10 cellular contexts compared by ENCODE assay signal in the genomic region with DNA sequence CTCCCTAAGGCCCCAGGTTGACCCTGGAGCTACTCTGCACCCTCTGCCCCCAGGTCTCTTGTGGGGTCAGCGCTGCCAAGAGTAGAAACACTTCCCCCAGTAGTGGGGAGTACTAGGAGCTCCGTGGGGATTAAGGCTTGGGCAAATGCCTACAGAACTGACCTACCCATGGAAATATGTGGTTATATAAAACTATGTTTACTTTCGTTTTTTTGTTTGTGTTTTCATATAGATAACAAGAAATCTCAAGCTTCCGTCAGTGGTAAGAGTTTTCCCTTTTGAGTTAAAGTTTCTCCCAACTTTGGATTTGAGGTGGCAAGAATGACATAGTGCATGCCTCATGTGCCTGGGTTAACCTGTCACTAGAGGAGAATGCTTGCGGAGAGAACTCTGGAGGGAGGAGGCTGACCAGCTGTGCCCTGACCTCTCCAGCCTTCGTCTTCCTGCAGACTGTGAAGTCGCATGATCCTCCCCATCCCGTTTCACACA. TPM values are rescaled to one million over a fixed set of nuclear protein-coding genes. Genes with fewer than 3 reads are reported as not detected.
DNase-seq lines count a peak whose midpoint lies in the region; ATAC-seq and TF ChIP-seq lines count a peak whose summit lies in the region.
"Had no signal": no experiment of that assay in that cellular context is flagged by ENCODE, and none has a peak within 500 bp of the region (broad histone marks: within the 10 kb centered on the region; RNA-seq: fewer than 3 reads in every experiment).

No MANE protein-coding gene starts in this region.

- peak overlapping the region; percentile 28 for H3K9ac ChIP-seq in mucosa of stomach (ENCODE audit: low read length)

- no peak overlapping the region for H3K4me3 Mint-ChIP-seq in activated naive CD4-positive, alpha-beta T cell treated with anti-CD3 and anti-CD28 coated beads for 36 hours

- 72 to 74% methylated on average over 7 to 8 of the region's 8 CpGs for WGBS in esophagus squamous epithelium, 2 donors

- intact Hi-C loops in activated naive CD4-positive, alpha-beta T cell treated with anti-CD3 and anti-CD28 coated beads for 36 hours (cut with micrococcal nuclease) = loop anchor here (5.0 kb wide), 2 partner anchors 304 to 449 kb away; a partner anchor contains a TSS
- intact Hi-C loops in esophagus squamous epithelium (cut with DNase I) (no loop called here), upper lobe of right lung (cut with DNase I) (no loop called here)

- no peaks in the 10 kb centered on the region for H3K27me3 Mint-ChIP-seq in activated naive CD4-positive, alpha-beta T cell treated with anti-CD3 and anti-CD28 coated beads for 36 hours (ENCODE audit: low read depth)

- no peaks in the 10 kb centered on the region for H3K9me3 Mint-ChIP-seq in activated naive CD4-positive, alpha-beta T cell treated with anti-CD3 and anti-CD28 coated beads for 36 hours

- no peak for DNase-seq in activated naive CD4-positive, alpha-beta T cell treated with anti-CD3 and anti-CD28 coated beads for 36 hours
- no peak for DNase-seq in activated naive CD4-positive, alpha-beta T cell (lab: John Stamatoyannopoulos, UW)
- no peak for DNase-seq in esophagus squamous epithelium (lab: John Stamatoyannopoulos, UW)
- no peak for DNase-seq in upper lobe of right lung
- DNase-seq in SIG-M5 (lab: John Stamatoyannopoulos, UW) = no peak
- no peak for DNase-seq in activated gamma-delta T cell treated with Interleukin-2 at 50 U/mL for 16 hours
- no peak for DNase-seq in GM19238 (ENCODE audit: insufficient read length, low spot score)
- DNase-seq: activated gamma-delta T cell, NCI-H1092 treated with DMSO at 0.1 percent for 48 hours had no signal

- H3K4me3 ChIP-seq in esophagus squamous epithelium (no peak overlapping the region), mucosa of stomach (ENCODE audit: low read length) (no peak overlapping the region), upper lobe of right lung (no peak overlapping the region)

- TF ChIP-seq POLR2A in esophagus squamous epithelium (IDR thresholded peaks at IDR 0.05) = no peak

- H3K4me1 ChIP-seq in esophagus squamous epithelium (peaks cover 21 to 87% (median 61%) of the 10 kb centered on the region in 3 donors), mucosa of stomach (ENCODE audit: control insufficient read depth, insufficient read depth, low read length) (peaks cover 39% of the 10 kb centered on the region), upper lobe of right lung (peaks cover 72% of the 10 kb centered on the region)

- peak; percentile 53 for ATAC-seq in upper lobe of right lung

- H3K36me3 Mint-ChIP-seq in activated naive CD4-positive, alpha-beta T cell treated with anti-CD3 and anti-CD28 coated beads for 36 hours (ENCODE audit: low read depth) = peaks cover 56% of the 10 kb centered on the region

- peak overlapping the region; percentile 67 to 89 (median 78) for H3K27ac ChIP-seq in esophagus squamous epithelium
- peak overlapping the region; percentile 86 for H3K27ac ChIP-seq in upper lobe of right lung

- H3K27me3 ChIP-seq in esophagus squamous epithelium = no peaks in the 10 kb centered on the region
- H3K27me3 ChIP-seq in mucosa of stomach (ENCODE audit: control insufficient read depth, insufficient read depth, low read length) = no peaks in the 10 kb centered on the region
- no peaks in the 10 kb centered on the region for H3K27me3 ChIP-seq in upper lobe of right lung

- H3K4me1 Mint-ChIP-seq in activated naive CD4-positive, alpha-beta T cell treated with anti-CD3 and anti-CD28 coated beads for 36 hours (ENCODE audit: low read depth) = peaks cover 98% of the 10 kb centered on the region

- no peaks in the 10 kb centered on the region for H3K9me3 ChIP-seq in esophagus squamous epithelium
- no peaks in the 10 kb centered on the region for H3K9me3 ChIP-seq in mucosa of stomach (ENCODE audit: control insufficient read depth, low read length)
- no peaks in the 10 kb centered on the region for H3K9me3 ChIP-seq in upper lobe of right lung

- TF ChIP-seq CTCF in esophagus squamous epithelium (IDR thresholded peaks at IDR 0.05) (no peak), upper lobe of right lung (IDR thresholded peaks at IDR 0.05) (no peak)

- H3K36me3 ChIP-seq in esophagus squamous epithelium (peaks cover 16 to 68% (median 16%) of the 10 kb centered on the region in 3 donors), mucosa of stomach (ENCODE audit: control insufficient read depth, insufficient read depth, low read length) (peaks cover 14% of the 10 kb centered on the region), upper lobe of right lung (peaks cover 43% of the 10 kb centered on the region)

- CTCF ChIA-PET in activated naive CD4-positive, alpha-beta T cell treated with anti-CD3 and anti-CD28 coated beads for 36 hours (lab: Charles Lee) = interaction anchor here (0.6 to 9.7 kb wide), 5 partner anchors 12 to 46 kb away, joined by 3 to 115 read pairs (median 5); a partner anchor contains a TSS

- H3K27ac Mint-ChIP-seq in activated naive CD4-positive, alpha-beta T cell treated with anti-CD3 and anti-CD28 coated beads for 36 hours = peak overlapping the region; percentile 100

RNA-seq across cellular contexts. Expression of a gene that starts 45.5 kb away (rescaled TPM):
- total RNA-seq in activated naive CD4-positive, alpha-beta T cell treated with anti-CD3 and anti-CD28 coated beads for 36 hours = 100 to 1,000 TPM in 1 of 2 experiments, 10 to 100 TPM in 1; 94.7 to 108 TPM
- total RNA-seq in esophagus squamous epithelium (10 to 100 TPM; 31.6 to 51.4 (median 46.1) TPM), upper lobe of right lung (96.9 TPM)

RNA-seq across cellular contexts. Expression of a gene that starts 57.4 kb away (rescaled TPM):
- total RNA-seq in activated naive CD4-positive, alpha-beta T cell treated with anti-CD3 and anti-CD28 coated beads for 36 hours = 10 to 100 TPM; 10.1 to 11.7 TPM
- 10 to 100 TPM in 1 of 4 donors, 1 to 10 TPM in 3; 7.7 to 13.0 (median 8.3) TPM for total RNA-seq in esophagus squamous epithelium
- total RNA-seq in upper lobe of right lung = 23.3 TPM
